24 cellular contexts compared by ENCODE assay signal in genomic region chr9:3865373-3865772, GRCh38.
DNase-seq lines count a peak whose midpoint lies in the region; ATAC-seq and TF ChIP-seq lines count a peak whose summit lies in the region.
"Had no signal": no experiment of that assay in that cellular context is flagged by ENCODE, and none has a peak within 500 bp of the region (broad histone marks: within the 10 kb centered on the region; RNA-seq: fewer than 3 reads in every experiment).

No MANE protein-coding gene starts in this region.

- H3K9me2 ChIP-seq in PC-3 (replicated peaks; ENCODE audit: low read length) = no peaks in the 10 kb centered on the region

- no peaks in the 10 kb centered on the region for H3K27me3 ChIP-seq in PC-3 (ENCODE audit: low read length)
- no peaks in the 10 kb centered on the region for H3K27me3 ChIP-seq in mesenchymal stem cell (ENCODE audit: control insufficient read depth in 1 of 2, insufficient read depth in 1 of 2, low read length in 2 of 2)
- no peaks in the 10 kb centered on the region for H3K27me3 ChIP-seq in naive thymus-derived CD4-positive, alpha-beta T cell (ENCODE audit: control insufficient read depth in 2 of 2, insufficient read depth in 2 of 2, low read length in 2 of 2)
- H3K27me3 ChIP-seq in Caco-2 (replicated peaks; ENCODE audit: control insufficient read depth, insufficient read depth, low read length) = no peaks in the 10 kb centered on the region
- H3K27me3 ChIP-seq in adrenal gland = no peaks in the 10 kb centered on the region
- H3K27me3 ChIP-seq: gastrocnemius medialis, transverse colon had no signal

- no peak for TF ChIP-seq POLR2A in adrenal gland (IDR thresholded peaks at IDR 0.05)

- H3K14ac ChIP-seq in mesenchymal stem cell (ENCODE audit: low read length in 2 of 2) = no peak overlapping the region

- no peak overlapping the region for H2AK5ac ChIP-seq in mesenchymal stem cell (ENCODE audit: low read length, severe bottlenecking)

- no peak overlapping the region for H3K4ac ChIP-seq in mesenchymal stem cell (ENCODE audit: low read depth in 1 of 2, low read length in 2 of 2)

- H3K4me1 ChIP-seq in PC-3 (ENCODE audit: insufficient read depth, low read length) (peaks cover 20% of the 10 kb centered on the region), mesenchymal stem cell (ENCODE audit: control insufficient read depth, insufficient read depth, low read depth, low read length) (peaks cover 1% of the 10 kb centered on the region), Caco-2 (no peaks in the 10 kb centered on the region), adrenal gland (replicated peaks in 1 of 2) (no peaks in the 10 kb centered on the region)
- H3K4me1 ChIP-seq in naive thymus-derived CD4-positive, alpha-beta T cell (ENCODE audit: control insufficient read depth in 2 of 2, insufficient read depth in 2 of 2, low read length in 2 of 2) = no peaks in the 10 kb centered on the region
- H3K4me1 ChIP-seq: gastrocnemius medialis, transverse colon had no signal

- no peak overlapping the region for H3K27ac Mint-ChIP-seq in naive thymus-derived CD4-positive, alpha-beta T cell
- H3K27ac Mint-ChIP-seq in Caco-2 (ENCODE audit: unreplicated experiment) = no peak overlapping the region
- H3K27ac Mint-ChIP-seq: activated naive CD8-positive, alpha-beta T cell treated with anti-CD3 and anti-CD28 coated beads, Interleukin-2, amount 10 ng/mL, durations not matched to agents 7 days and 5 days; IgD-negative memory B cell; mesothelial cell of epicardium; stimulated activated memory B cell treated with anti-CD40 and anti-IgM and Interleukin-4, amounts not matched to agents 10 μg/mL and 1 μg/mL and 100 μg/mL, for 72 hours had no signal

- H3K9ac ChIP-seq in PC-3 (ENCODE audit: low read length) = no peak overlapping the region
- peak overlapping the region; percentile 37 for H3K9ac ChIP-seq in mesenchymal stem cell (ENCODE audit: low read length)

- no peak overlapping the region for H3K23ac ChIP-seq in mesenchymal stem cell (ENCODE audit: low read length in 2 of 2)

- H3K4me3 ChIP-seq in PC-3 (ENCODE audit: low read length) = no peak overlapping the region
- no peak overlapping the region for H3K4me3 ChIP-seq in mesenchymal stem cell (ENCODE audit: insufficient read depth in 1 of 2, low read depth in 1 of 2, low read length in 2 of 2)
- no peak overlapping the region for H3K4me3 ChIP-seq in naive thymus-derived CD4-positive, alpha-beta T cell (ENCODE audit: low read length)
- H3K4me3 ChIP-seq in Caco-2 (ENCODE audit: low read depth, low read length) = no peak overlapping the region
- H3K4me3 ChIP-seq in adrenal gland = no peak overlapping the region
- H3K4me3 ChIP-seq: gastrocnemius medialis, transverse colon had no signal

- peaks cover 0 to 3% (median 0%) of the 10 kb centered on the region in 5 donors for H3K36me3 Mint-ChIP-seq in naive thymus-derived CD4-positive, alpha-beta T cell
- no peaks in the 10 kb centered on the region for H3K36me3 Mint-ChIP-seq in Caco-2 (ENCODE audit: insufficient read depth, unreplicated experiment)
- H3K36me3 Mint-ChIP-seq: activated naive CD8-positive, alpha-beta T cell treated with anti-CD3 and anti-CD28 coated beads, Interleukin-2, amount 10 ng/mL, durations not matched to agents 7 days and 5 days; stimulated activated memory B cell treated with anti-CD40 and anti-IgM and Interleukin-4, amounts not matched to agents 10 μg/mL and 1 μg/mL and 100 μg/mL, for 72 hours had no signal

- H3K4me2 ChIP-seq in PC-3 (ENCODE audit: low read length) (no peak overlapping the region), mesenchymal stem cell (ENCODE audit: low read length, poor library complexity, severe bottlenecking) (no peak overlapping the region)

- H3K79me2 ChIP-seq in PC-3 (ENCODE audit: low read length) = no peaks in the 10 kb centered on the region

- H4K20me1 ChIP-seq in PC-3 (ENCODE audit: low read length) = no peaks in the 10 kb centered on the region

- H4K91ac ChIP-seq in mesenchymal stem cell (ENCODE audit: low read length) = no peak overlapping the region

- no peak overlapping the region for H3K18ac ChIP-seq in mesenchymal stem cell (ENCODE audit: low read depth in 1 of 2, low read length in 2 of 2)

- peaks cover 20% of the 10 kb centered on the region for H3K79me1 ChIP-seq in mesenchymal stem cell (replicated peaks; ENCODE audit: low read length, poor library complexity, severe bottlenecking)

- peaks cover 0 to 3% (median 0%) of the 10 kb centered on the region in 11 donors for H3K9me3 Mint-ChIP-seq in naive thymus-derived CD4-positive, alpha-beta T cell
- H3K9me3 Mint-ChIP-seq in Caco-2 (ENCODE audit: unreplicated experiment) = no peaks in the 10 kb centered on the region
- H3K9me3 Mint-ChIP-seq: mesothelial cell of epicardium; stimulated activated memory B cell treated with anti-CD40 and anti-IgM and Interleukin-4, amounts not matched to agents 10 μg/mL and 1 μg/mL and 100 μg/mL, for 72 hours had no signal

- no peaks in the 10 kb centered on the region for H3F3A ChIP-seq in PC-3 (ENCODE audit: low read length, unreplicated experiment)

- H3K9me3 ChIP-seq in PC-3 (ENCODE audit: low read length) (no peaks in the 10 kb centered on the region), mesenchymal stem cell (ENCODE audit: control insufficient read depth, low read length) (no peaks in the 10 kb centered on the region), Caco-2 (no peaks in the 10 kb centered on the region), adrenal gland (replicated peaks in 1 of 3) (no peaks in the 10 kb centered on the region)
- no peaks in the 10 kb centered on the region for H3K9me3 ChIP-seq in naive thymus-derived CD4-positive, alpha-beta T cell (ENCODE audit: control insufficient read depth in 2 of 3, low read length in 3 of 3)
- H3K9me3 ChIP-seq: gastrocnemius medialis, transverse colon had no signal

- no TSS peak for BruUV-seq in PC-3 (replicated peaks; lab: Mats Ljungman, UMichigan)
- BruUV-seq in Caco-2 (replicated peaks; lab: Mats Ljungman, UMichigan) = no TSS peak

- H2BK12ac ChIP-seq in mesenchymal stem cell (ENCODE audit: low read length in 2 of 2) = no peak overlapping the region

- H2AFZ ChIP-seq in PC-3 (ENCODE audit: low read length) = no peak overlapping the region
- H2AFZ ChIP-seq in mesenchymal stem cell (ENCODE audit: low read depth, low read length) = no peak overlapping the region

- peaks cover 0 to 21% (median 12%) of the 10 kb centered on the region in 5 donors for H3K27me3 Mint-ChIP-seq in naive thymus-derived CD4-positive, alpha-beta T cell
- no peaks in the 10 kb centered on the region for H3K27me3 Mint-ChIP-seq in Caco-2 (ENCODE audit: insufficient read depth, unreplicated experiment)
- H3K27me3 Mint-ChIP-seq: activated naive CD8-positive, alpha-beta T cell treated with anti-CD3 and anti-CD28 coated beads, Interleukin-2, amount 10 ng/mL, durations not matched to agents 7 days and 5 days had no signal

- ATAC-seq in PC-3 = no peak
- ATAC-seq in naive thymus-derived CD4-positive, alpha-beta T cell = no peak
- ATAC-seq: gastrocnemius medialis; left cardiac atrium; stimulated activated memory B cell treated with anti-CD40 and anti-IgM and Interleukin-4, amounts not matched to agents 10 μg/mL and 1 μg/mL and 100 μg/mL, for 72 hours had no signal

- H3K36me3 ChIP-seq in PC-3 (ENCODE audit: low read depth, low read length) = 0 out of 2 replicates have a peak, but pooled peaks cover 2% of the 10 kb centered on the region
- H3K36me3 ChIP-seq in mesenchymal stem cell (ENCODE audit: control insufficient read depth in 1 of 2, insufficient read depth in 2 of 2, low read depth in 1 of 2, low read length in 2 of 2) = peaks cover 0 to 10% of the 10 kb centered on the region in 2 experiments
- no peaks in the 10 kb centered on the region for H3K36me3 ChIP-seq in naive thymus-derived CD4-positive, alpha-beta T cell (ENCODE audit: control insufficient read depth in 2 of 3, insufficient read depth in 3 of 3, low read length in 3 of 3)
- H3K36me3 ChIP-seq in Caco-2 (ENCODE audit: control insufficient read depth, insufficient read depth, low read length) = no peaks in the 10 kb centered on the region
- H3K36me3 ChIP-seq in adrenal gland (replicated peaks in 1 of 2) = no peaks in the 10 kb centered on the region
- H3K36me3 ChIP-seq: gastrocnemius medialis, transverse colon had no signal

- TF ChIP-seq CTCF in PC-3 (conservative IDR thresholded peaks at IDR 0.05; ENCODE audit: low read depth, low read length) (no peak), Caco-2 (IDR thresholded peaks at IDR 0.05; ENCODE audit: insufficient read depth in 1 of 2, low read depth in 1 of 2, low read length in 1 of 2, severe bottlenecking in 1 of 2, unreplicated experiment in 1 of 2) (no peak), adrenal gland (IDR thresholded peaks at IDR 0.05) (no peak)

- H2BK5ac ChIP-seq in mesenchymal stem cell (ENCODE audit: low read depth, low read length, poor library complexity, severe bottlenecking) = no peak overlapping the region

- POLR2A ChIA-PET in PC-3 (lab: Charles Lee; ENCODE audit: unreplicated experiment) (no interaction called here), Caco-2 (lab: Charles Lee) (no interaction called here)
- POLR2A ChIA-PET in naive thymus-derived CD4-positive, alpha-beta T cell (lab: Charles Lee) = no interaction called here

- WGBS in mesenchymal stem cell = 80% methylated on average over 1 of the region's 1 CpG
- 88 to 100% (median 96%) methylated on average over 1 of the region's 1 CpG for WGBS in adrenal gland, 4 donors

- intact Hi-C loops in PC-3 (cut with micrococcal nuclease) (no loop called here), Caco-2 (cut with micrococcal nuclease; ENCODE audit: unreplicated experiment) (no loop called here), adrenal gland (cut with DNase I) (no loop called here)
- intact Hi-C loops in naive thymus-derived CD4-positive, alpha-beta T cell (cut with micrococcal nuclease) = no loop called here

- H3K4me1 Mint-ChIP-seq in naive thymus-derived CD4-positive, alpha-beta T cell = no peaks in the 10 kb centered on the region
- no peaks in the 10 kb centered on the region for H3K4me1 Mint-ChIP-seq in Caco-2 (ENCODE audit: low read depth, unreplicated experiment)
- H3K4me1 Mint-ChIP-seq: activated naive CD8-positive, alpha-beta T cell treated with anti-CD3 and anti-CD28 coated beads, Interleukin-2, amount 10 ng/mL, durations not matched to agents 7 days and 5 days; central memory CD8-positive, alpha-beta T cell; IgD-negative memory B cell; stimulated activated memory B cell treated with anti-CD40 and anti-IgM and Interleukin-4, amounts not matched to agents 10 μg/mL and 1 μg/mL and 100 μg/mL, for 72 hours had no signal

- peak; percentile 42 for DNase-seq in Daoy (ENCODE audit: low read depth)
- peak; percentile 21 for DNase-seq in PC-3
- peak; percentile 55 for DNase-seq in dermis blood vessel endothelial cell
- DNase-seq in mesenchymal stem cell = peak; percentile 74
- DNase-seq in stimulated activated naive CD4-positive, alpha-beta T cell treated with Interleukin-2 at 50 U/mL for 16 hours (lab: John Stamatoyannopoulos, UW) = no peak
- DNase-seq in naive thymus-derived CD4-positive, alpha-beta T cell = no peak
- DNase-seq in Caco-2 = no peak
- no peak for DNase-seq in adrenal gland
- DNase-seq: activated naive CD8-positive, alpha-beta T cell treated with anti-CD3 and anti-CD28 coated beads, Interleukin-2, amount 10 ng/mL, durations not matched to agents 7 days and 5 days; DND-41; effector CD8-positive, alpha-beta T cell; gastrocnemius medialis; H7; left cardiac atrium; MV-4-11; NCI-H1930; SHP77; stimulated activated CD4-positive, alpha-beta T cell treated with anti-CD3 and anti-CD28 coated beads, Interleukin-15, amount 100 ng/mL, for 24 hours; transverse colon had no signal

- H2BK15ac ChIP-seq in mesenchymal stem cell (ENCODE audit: low read depth, poor library complexity, severe bottlenecking) = no peak overlapping the region

- H4K8ac ChIP-seq in mesenchymal stem cell (ENCODE audit: low read length) = no peak overlapping the region

- H2BK120ac ChIP-seq in mesenchymal stem cell (ENCODE audit: low read depth, low read length) = no peak overlapping the region

- no peak overlapping the region for H3K4me3 Mint-ChIP-seq in naive thymus-derived CD4-positive, alpha-beta T cell
- no peak overlapping the region for H3K4me3 Mint-ChIP-seq in Caco-2 (ENCODE audit: unreplicated experiment)
- H3K4me3 Mint-ChIP-seq: activated naive CD8-positive, alpha-beta T cell treated with anti-CD3 and anti-CD28 coated beads, Interleukin-2, amount 10 ng/mL, durations not matched to agents 7 days and 5 days; central memory CD8-positive, alpha-beta T cell; IgD-negative memory B cell; mesothelial cell of epicardium; neural crest cell; stimulated activated memory B cell treated with anti-CD40 and anti-IgM and Interleukin-4, amounts not matched to agents 10 μg/mL and 1 μg/mL and 100 μg/mL, for 72 hours had no signal

- H3K27ac ChIP-seq in PC-3 (ENCODE audit: low read length) (peak overlapping the region; percentile 29; the same call in 1 of the 2 replicates), mesenchymal stem cell (ENCODE audit: low read length, poor library complexity, severe bottlenecking) (no peak overlapping the region), adrenal gland (no peak overlapping the region)
- no peak overlapping the region for H3K27ac ChIP-seq in naive thymus-derived CD4-positive, alpha-beta T cell (ENCODE audit: low read depth, low read length)
- H3K27ac ChIP-seq: gastrocnemius medialis, transverse colon had no signal

- CTCF ChIA-PET in PC-3 (lab: Charles Lee) (no interaction called here), Caco-2 (lab: Charles Lee) (no interaction called here)
- CTCF ChIA-PET in naive thymus-derived CD4-positive, alpha-beta T cell (lab: Charles Lee) = no interaction called here

Comparison
In these comparisons a context has a peak if more than half of its experiments do, and no peak if none do; other contexts are left out.
1. DNase-seq: peak in Daoy (single experiment), PC-3 (single experiment), dermis blood vessel endothelial cell (single experiment) and mesenchymal stem cell (single experiment); none in stimulated activated naive CD4-positive, alpha-beta T cell treated with Interleukin-2 at 50 U/mL for 16 hours (single experiment), naive thymus-derived CD4-positive, alpha-beta T cell (0 of 9), Caco-2 (0 of 2) and adrenal gland (0 of 7).